In genomic region chr11:117230286-117230961, GRCh38 we compare ENCODE assay signal across 8 cellular contexts. TPM values are rescaled to one million over a fixed set of nuclear protein-coding genes. Genes with fewer than 3 reads are reported as not detected.
DNase-seq lines count a peak whose midpoint lies in the region; ATAC-seq and TF ChIP-seq lines count a peak whose summit lies in the region.

No MANE protein-coding gene starts in this region.

- H3K9me3 Mint-ChIP-seq in activated naive CD8-positive, alpha-beta T cell treated with anti-CD3 and anti-CD28 coated beads, Interleukin-2, amount 50 U/mL, for 24 hours = no peaks in the 10 kb centered on the region
- H3K9me3 Mint-ChIP-seq in nephron = no peaks in the 10 kb centered on the region

- H4K20me1 ChIP-seq in OCI-LY3 (ENCODE audit: insufficient read depth, low read length) = no peaks in the 10 kb centered on the region

- TF ChIP-seq EP300 in gastroesophageal sphincter (IDR thresholded peaks at IDR 0.05) = no peak

- H3K4me1 ChIP-seq in OCI-LY3 (ENCODE audit: low read length) (peaks cover 26% of the 10 kb centered on the region), gastroesophageal sphincter (peaks cover 0 to 63% (median 16%) of the 10 kb centered on the region in 3 donors)

- H3K27me3 ChIP-seq in OCI-LY3 (ENCODE audit: low read depth, low read length) = no peaks in the 10 kb centered on the region
- no peaks in the 10 kb centered on the region for H3K27me3 ChIP-seq in gastroesophageal sphincter

- no peak for TF ChIP-seq POLR2A in gastroesophageal sphincter (IDR thresholded peaks at IDR 0.05)

- peak; percentile 68 for ATAC-seq in activated naive CD8-positive, alpha-beta T cell treated with anti-CD3 and anti-CD28 coated beads, Interleukin-2, amount 50 U/mL, for 24 hours
- no peak for ATAC-seq in gastroesophageal sphincter

- peaks cover 44% of the 10 kb centered on the region for H3K79me2 ChIP-seq in OCI-LY3 (ENCODE audit: low read length)

- WGBS in gastroesophageal sphincter (ENCODE audit: low coverage in 1 of 2), 2 donors = 53 to 60% methylated on average over 4 to 5 of the region's 12 CpGs

- peak overlapping the region; percentile 76 for H3K27ac ChIP-seq in OCI-LY3 (ENCODE audit: low read length)
- H3K27ac ChIP-seq in gastroesophageal sphincter = peak overlapping the region in 2 of 4 donors; percentile 96 to 98

- peak overlapping the region; percentile 96 for H3K4me3 Mint-ChIP-seq in activated naive CD8-positive, alpha-beta T cell treated with anti-CD3 and anti-CD28 coated beads, Interleukin-2, amount 50 U/mL, for 24 hours
- H3K4me3 Mint-ChIP-seq in nephron = peak overlapping the region; percentile 93 to 99 (median 97)

- 0 out of 2 replicates have a peak overlapping the region, but pooled peaks have one; percentile 22 for H2AFZ ChIP-seq in OCI-LY3 (ENCODE audit: low read depth, low read length)

- no peaks in the 10 kb centered on the region for H3K9me3 ChIP-seq in OCI-LY3 (ENCODE audit: insufficient read depth, low read length)
- no peaks in the 10 kb centered on the region for H3K9me3 ChIP-seq in gastroesophageal sphincter

- peak overlapping the region; percentile 100 for H3K27ac Mint-ChIP-seq in activated naive CD8-positive, alpha-beta T cell treated with anti-CD3 and anti-CD28 coated beads, Interleukin-2, amount 50 U/mL, for 24 hours
- peak overlapping the region in 2 of 3 experiments; percentile 9 to 71 for H3K27ac Mint-ChIP-seq in nephron

- H3K4me3 ChIP-seq in GM08714 (ENCODE audit: low read length) (peak overlapping the region; percentile 88), OCI-LY3 (ENCODE audit: low read length) (peak overlapping the region; percentile 97), gastroesophageal sphincter (peak overlapping the region in 1 of 2 donors; percentile 90)

- H3K36me3 Mint-ChIP-seq in activated naive CD8-positive, alpha-beta T cell treated with anti-CD3 and anti-CD28 coated beads, Interleukin-2, amount 50 U/mL, for 24 hours (ENCODE audit: low read depth) = peaks cover 34% of the 10 kb centered on the region
- H3K36me3 Mint-ChIP-seq in nephron (ENCODE audit: low read depth) = peaks cover 18% of the 10 kb centered on the region

- peak; percentile 55 for DNase-seq in activated naive CD8-positive, alpha-beta T cell treated with anti-CD3 and anti-CD28 coated beads, Interleukin-2, amount 50 U/mL, for 24 hours
- DNase-seq in DMS79 treated with DMSO at 0.1 percent for 48 hours (lab: John Stamatoyannopoulos, UW) = no peak
- no peak for DNase-seq in anterior cingulate cortex (lab: John Stamatoyannopoulos, UW)
- no peak for DNase-seq in DMS53 (lab: John Stamatoyannopoulos, UW)

- H3K27me3 Mint-ChIP-seq in activated naive CD8-positive, alpha-beta T cell treated with anti-CD3 and anti-CD28 coated beads, Interleukin-2, amount 50 U/mL, for 24 hours = no peaks in the 10 kb centered on the region
- no peaks in the 10 kb centered on the region for H3K27me3 Mint-ChIP-seq in nephron (ENCODE audit: low read depth)

- H3K36me3 ChIP-seq in OCI-LY3 (replicated peaks; ENCODE audit: low read depth, low read length) (peaks cover 26% of the 10 kb centered on the region), gastroesophageal sphincter (peaks cover 0 to 44% of the 10 kb centered on the region in 2 donors)

- H3K4me1 Mint-ChIP-seq in activated naive CD8-positive, alpha-beta T cell treated with anti-CD3 and anti-CD28 coated beads, Interleukin-2, amount 50 U/mL, for 24 hours = peaks cover 44% of the 10 kb centered on the region
- peaks cover 40% of the 10 kb centered on the region for H3K4me1 Mint-ChIP-seq in nephron

- no peak for TF ChIP-seq CTCF in OCI-LY3 (IDR thresholded peaks at IDR 0.05; ENCODE audit: low read depth, low read length)
- no peak for TF ChIP-seq CTCF in nephron (IDR thresholded peaks at IDR 0.05; ENCODE audit: unreplicated experiment in 3 of 3)
- no peak for TF ChIP-seq CTCF in gastroesophageal sphincter (IDR thresholded peaks at IDR 0.05)

- peak overlapping the region; percentile 94 for H3K4me2 ChIP-seq in OCI-LY3 (ENCODE audit: low read length)

- peak overlapping the region; percentile 70 for H3K9ac ChIP-seq in OCI-LY3 (ENCODE audit: low read length)

RNA-seq across cellular contexts. Expression of gene PCSK7, which starts 1.4 kb away (rescaled TPM):
- total RNA-seq in gastroesophageal sphincter = 10 to 100 TPM; 28.9 to 40.5 (median 35.3) TPM

RNA-seq across cellular contexts. Expression of gene RNF214, which starts 2.0 kb away (rescaled TPM):
- total RNA-seq in gastroesophageal sphincter = 10 to 100 TPM; 14.8 to 21.2 (median 17.4) TPM

RNA-seq across cellular contexts. Expression of gene TAGLN, which starts 31.3 kb away (rescaled TPM):
- over 10,000 TPM; 10,394 to 14,194 (median 13,050) TPM for total RNA-seq in gastroesophageal sphincter

RNA-seq across cellular contexts. Expression of gene SIDT2, which starts 51.9 kb away (rescaled TPM):
- 10 to 100 TPM; 15.3 to 50.1 (median 33.6) TPM for total RNA-seq in gastroesophageal sphincter
